In the genomic region with DNA sequence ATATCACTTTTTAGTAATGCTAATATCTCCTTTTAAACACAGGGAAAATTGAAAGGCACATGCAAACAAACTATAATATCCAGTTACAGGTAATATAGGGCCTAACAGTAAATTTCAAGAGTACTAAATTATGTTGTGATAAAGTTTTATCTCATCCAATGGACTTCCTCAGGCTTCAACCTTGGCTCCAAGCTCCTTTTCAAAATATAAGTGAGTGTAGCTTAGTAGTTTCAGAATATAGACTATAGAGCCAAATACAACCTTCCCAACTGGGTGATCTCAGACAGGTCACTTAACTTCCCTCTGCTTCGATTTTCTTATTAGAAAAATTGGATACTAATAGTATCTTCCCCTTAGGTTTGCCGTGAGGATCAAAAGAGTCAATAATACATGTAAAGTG, we compare ENCODE assay signal across 1 cellular context.
TF ChIP-seq lines count a peak whose summit lies in the region.

No MANE protein-coding gene starts in this region.

TF ChIP-seq in WTC11, 78 proteins besides CTCF, POLR2A, EP300 and RAD21:
- TF ChIP-seq, protein P1, sequence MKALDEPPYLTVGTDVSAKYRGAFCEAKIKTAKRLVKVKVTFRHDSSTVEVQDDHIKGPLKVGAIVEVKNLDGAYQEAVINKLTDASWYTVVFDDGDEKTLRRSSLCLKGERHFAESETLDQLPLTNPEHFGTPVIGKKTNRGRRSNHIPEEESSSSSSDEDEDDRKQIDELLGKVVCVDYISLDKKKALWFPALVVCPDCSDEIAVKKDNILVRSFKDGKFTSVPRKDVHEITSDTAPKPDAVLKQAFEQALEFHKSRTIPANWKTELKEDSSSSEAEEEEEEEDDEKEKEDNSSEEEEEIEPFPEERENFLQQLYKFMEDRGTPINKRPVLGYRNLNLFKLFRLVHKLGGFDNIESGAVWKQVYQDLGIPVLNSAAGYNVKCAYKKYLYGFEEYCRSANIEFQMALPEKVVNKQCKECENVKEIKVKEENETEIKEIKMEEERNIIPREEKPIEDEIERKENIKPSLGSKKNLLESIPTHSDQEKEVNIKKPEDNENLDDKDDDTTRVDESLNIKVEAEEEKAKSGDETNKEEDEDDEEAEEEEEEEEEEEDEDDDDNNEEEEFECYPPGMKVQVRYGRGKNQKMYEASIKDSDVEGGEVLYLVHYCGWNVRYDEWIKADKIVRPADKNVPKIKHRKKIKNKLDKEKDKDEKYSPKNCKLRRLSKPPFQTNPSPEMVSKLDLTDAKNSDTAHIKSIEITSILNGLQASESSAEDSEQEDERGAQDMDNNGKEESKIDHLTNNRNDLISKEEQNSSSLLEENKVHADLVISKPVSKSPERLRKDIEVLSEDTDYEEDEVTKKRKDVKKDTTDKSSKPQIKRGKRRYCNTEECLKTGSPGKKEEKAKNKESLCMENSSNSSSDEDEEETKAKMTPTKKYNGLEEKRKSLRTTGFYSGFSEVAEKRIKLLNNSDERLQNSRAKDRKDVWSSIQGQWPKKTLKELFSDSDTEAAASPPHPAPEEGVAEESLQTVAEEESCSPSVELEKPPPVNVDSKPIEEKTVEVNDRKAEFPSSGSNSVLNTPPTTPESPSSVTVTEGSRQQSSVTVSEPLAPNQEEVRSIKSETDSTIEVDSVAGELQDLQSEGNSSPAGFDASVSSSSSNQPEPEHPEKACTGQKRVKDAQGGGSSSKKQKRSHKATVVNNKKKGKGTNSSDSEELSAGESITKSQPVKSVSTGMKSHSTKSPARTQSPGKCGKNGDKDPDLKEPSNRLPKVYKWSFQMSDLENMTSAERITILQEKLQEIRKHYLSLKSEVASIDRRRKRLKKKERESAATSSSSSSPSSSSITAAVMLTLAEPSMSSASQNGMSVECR (CRISPR knock-in tag; IDR thresholded peaks at IDR 0.05; ENCODE audit: borderline replicate concordance): no peak
- TF ChIP-seq ZNF416 (CRISPR knock-in tag; IDR thresholded peaks at IDR 0.05) (no peak), NR3C1 (CRISPR knock-in tag; conservative IDR thresholded peaks at IDR 0.05; ENCODE audit: low read depth) (no peak), ZNF138 (CRISPR knock-in tag; conservative IDR thresholded peaks at IDR 0.05) (no peak), FOXP1 (CRISPR knock-in tag; IDR thresholded peaks at IDR 0.05; ENCODE audit: borderline replicate concordance) (no peak)
- TF ChIP-seq, protein P2, sequence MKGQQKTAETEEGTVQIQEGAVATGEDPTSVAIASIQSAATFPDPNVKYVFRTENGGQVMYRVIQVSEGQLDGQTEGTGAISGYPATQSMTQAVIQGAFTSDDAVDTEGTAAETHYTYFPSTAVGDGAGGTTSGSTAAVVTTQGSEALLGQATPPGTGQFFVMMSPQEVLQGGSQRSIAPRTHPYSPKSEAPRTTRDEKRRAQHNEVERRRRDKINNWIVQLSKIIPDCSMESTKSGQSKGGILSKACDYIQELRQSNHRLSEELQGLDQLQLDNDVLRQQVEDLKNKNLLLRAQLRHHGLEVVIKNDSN (CRISPR knock-in tag; IDR thresholded peaks at IDR 0.05): no peak
- TF ChIP-seq, protein P3, sequence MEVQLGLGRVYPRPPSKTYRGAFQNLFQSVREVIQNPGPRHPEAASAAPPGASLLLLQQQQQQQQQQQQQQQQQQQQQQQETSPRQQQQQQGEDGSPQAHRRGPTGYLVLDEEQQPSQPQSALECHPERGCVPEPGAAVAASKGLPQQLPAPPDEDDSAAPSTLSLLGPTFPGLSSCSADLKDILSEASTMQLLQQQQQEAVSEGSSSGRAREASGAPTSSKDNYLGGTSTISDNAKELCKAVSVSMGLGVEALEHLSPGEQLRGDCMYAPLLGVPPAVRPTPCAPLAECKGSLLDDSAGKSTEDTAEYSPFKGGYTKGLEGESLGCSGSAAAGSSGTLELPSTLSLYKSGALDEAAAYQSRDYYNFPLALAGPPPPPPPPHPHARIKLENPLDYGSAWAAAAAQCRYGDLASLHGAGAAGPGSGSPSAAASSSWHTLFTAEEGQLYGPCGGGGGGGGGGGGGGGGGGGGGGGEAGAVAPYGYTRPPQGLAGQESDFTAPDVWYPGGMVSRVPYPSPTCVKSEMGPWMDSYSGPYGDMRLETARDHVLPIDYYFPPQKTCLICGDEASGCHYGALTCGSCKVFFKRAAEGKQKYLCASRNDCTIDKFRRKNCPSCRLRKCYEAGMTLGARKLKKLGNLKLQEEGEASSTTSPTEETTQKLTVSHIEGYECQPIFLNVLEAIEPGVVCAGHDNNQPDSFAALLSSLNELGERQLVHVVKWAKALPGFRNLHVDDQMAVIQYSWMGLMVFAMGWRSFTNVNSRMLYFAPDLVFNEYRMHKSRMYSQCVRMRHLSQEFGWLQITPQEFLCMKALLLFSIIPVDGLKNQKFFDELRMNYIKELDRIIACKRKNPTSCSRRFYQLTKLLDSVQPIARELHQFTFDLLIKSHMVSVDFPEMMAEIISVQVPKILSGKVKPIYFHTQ (CRISPR knock-in tag; IDR thresholded peaks at IDR 0.05): no peak
